In genomic region chrX:130170752-130171445, GRCh38 we compare ENCODE assay signal across 8 cellular contexts. TPM values are rescaled to one million over a fixed set of nuclear protein-coding genes. Genes with fewer than 3 reads are reported as not detected.
DNase-seq lines count a peak whose midpoint lies in the region; ATAC-seq and TF ChIP-seq lines count a peak whose summit lies in the region.

No MANE protein-coding gene starts in this region.

- H3K4me1 ChIP-seq in mucosa of descending colon (ENCODE audit: low read depth), result no peaks in the 10 kb centered on the region

- peak overlapping the region; percentile 92 for H3K27ac Mint-ChIP-seq in activated CD8-positive, alpha-beta T cell treated with anti-CD3 and anti-CD28 coated beads for 36 hours
- H3K27ac Mint-ChIP-seq in effector memory CD8-positive, alpha-beta T cell, result peak overlapping the region; percentile 54 to 85

- H3K36me3 ChIP-seq in mucosa of descending colon (ENCODE audit: low read depth), result no peaks in the 10 kb centered on the region

- peaks cover 9% of the 10 kb centered on the region for H3K36me3 Mint-ChIP-seq in activated CD8-positive, alpha-beta T cell treated with anti-CD3 and anti-CD28 coated beads for 36 hours (ENCODE audit: low read depth)
- peaks cover 12% of the 10 kb centered on the region for H3K36me3 Mint-ChIP-seq in effector memory CD8-positive, alpha-beta T cell (ENCODE audit: insufficient read depth)

- intact Hi-C loops in activated CD8-positive, alpha-beta T cell treated with anti-CD3 and anti-CD28 coated beads for 36 hours (cut with micrococcal nuclease), result loop anchor here (5.0 kb wide), 1 partner anchor 89 kb away; no protein-coding TSS in a partner anchor
- intact Hi-C loops in mucosa of descending colon (cut with DNase I, micrococcal nuclease), result no loop called here

- peaks cover 30% of the 10 kb centered on the region for H3K4me1 Mint-ChIP-seq in activated CD8-positive, alpha-beta T cell treated with anti-CD3 and anti-CD28 coated beads for 36 hours (ENCODE audit: low read depth)
- peaks cover 23 to 30% of the 10 kb centered on the region in 2 donors for H3K4me1 Mint-ChIP-seq in effector memory CD8-positive, alpha-beta T cell (ENCODE audit: low read depth in 2 of 2)

- POLR2A ChIA-PET in AG04450 (lab: Yijun Ruan, JAX), result interaction anchor here (1.1 kb wide), 1 partner anchor 52 kb away, joined by 3 read pairs; no protein-coding TSS in a partner anchor
- POLR2A ChIA-PET in activated CD8-positive, alpha-beta T cell treated with anti-CD3 and anti-CD28 coated beads for 36 hours (lab: Charles Lee), result interaction anchor here (0.8 to 1.8 kb wide), 5 partner anchors 11 to 110 kb away, joined by 3 to 5 read pairs (median 3); partner anchors contain the start of gene ELF4

- H3K4me3 ChIP-seq in AG04450 (ENCODE audit: low read depth, low read length) (peak overlapping the region; percentile 56), mucosa of descending colon (no peak overlapping the region)

- peak; percentile 57 for ATAC-seq in GM18867 (IDR thresholded peaks at IDR 0.05; ENCODE audit: unreplicated experiment)
- peak; percentile 51 for ATAC-seq in HG03097 (IDR thresholded peaks at IDR 0.05; ENCODE audit: low FRiP score, unreplicated experiment)
- ATAC-seq in activated CD8-positive, alpha-beta T cell treated with anti-CD3 and anti-CD28 coated beads for 36 hours, result peak; percentile 81
- peak; percentile 67 for ATAC-seq in effector memory CD8-positive, alpha-beta T cell (replicated peaks)
- peak; percentile 52 for ATAC-seq in mucosa of descending colon

- H3K27me3 ChIP-seq in AG04450 (ENCODE audit: control insufficient read depth, insufficient read depth, low read length), result no peaks in the 10 kb centered on the region

- no peaks in the 10 kb centered on the region for H3K9me3 Mint-ChIP-seq in activated CD8-positive, alpha-beta T cell treated with anti-CD3 and anti-CD28 coated beads for 36 hours
- H3K9me3 Mint-ChIP-seq in effector memory CD8-positive, alpha-beta T cell, result no peaks in the 10 kb centered on the region

- CTCF ChIA-PET in AG04450 (lab: Charles Lee), result interaction anchor here (0.6 to 1.4 kb wide), 3 partner anchors 110 to 666 kb away, joined by 3 to 5 read pairs (median 4); no protein-coding TSS in a partner anchor
- CTCF ChIA-PET in activated CD8-positive, alpha-beta T cell treated with anti-CD3 and anti-CD28 coated beads for 36 hours (lab: Charles Lee), result interaction anchor here (1.6 to 2.8 kb wide), 3 partner anchors 21 to 91 kb away, joined by 4 to 12 read pairs (median 8); no protein-coding TSS in a partner anchor

- H3K9me3 ChIP-seq in AG04450 (ENCODE audit: control insufficient read depth, insufficient read depth, low read length) (no peaks in the 10 kb centered on the region), mucosa of descending colon (no peaks in the 10 kb centered on the region)

- no peaks in the 10 kb centered on the region for H3K27me3 Mint-ChIP-seq in activated CD8-positive, alpha-beta T cell treated with anti-CD3 and anti-CD28 coated beads for 36 hours
- H3K27me3 Mint-ChIP-seq in effector memory CD8-positive, alpha-beta T cell, result no peaks in the 10 kb centered on the region

- TF ChIP-seq CTCF in AG04450 (IDR thresholded peaks at IDR 0.05; ENCODE audit: low read depth, low read length) (no peak), mucosa of descending colon (IDR thresholded peaks at IDR 0.05) (no peak)
- TF ChIP-seq CTCF in activated CD8-positive, alpha-beta T cell treated with anti-CD3 and anti-CD28 coated beads for 36 hours (IDR thresholded peaks at IDR 0.05), result no peak

- peak overlapping the region; percentile 93 for H3K4me3 Mint-ChIP-seq in activated CD8-positive, alpha-beta T cell treated with anti-CD3 and anti-CD28 coated beads for 36 hours
- H3K4me3 Mint-ChIP-seq in effector memory CD8-positive, alpha-beta T cell, result peak overlapping the region; percentile 89

- H3K27ac ChIP-seq in AG04450 (ENCODE audit: low read depth, low read length), result no peak overlapping the region

- DNase-seq in AG04450 (ENCODE audit: low read depth, low spot score) (no peak), NCI-H446 (lab: John Stamatoyannopoulos, UW) (peak; percentile 35 to 72), mucosa of descending colon (peak in 2 of 3 donors; percentile 46 to 70)
- DNase-seq in activated CD8-positive, alpha-beta T cell treated with anti-CD3 and anti-CD28 coated beads for 36 hours, result peak; percentile 85
- DNase-seq in effector memory CD8-positive, alpha-beta T cell, result peak; percentile 41 to 51 (median 45)
- peak; percentile 61 for DNase-seq in stimulated activated naive CD4-positive, alpha-beta T cell treated with Interleukin-2 at 50 U/mL for 16 hours (lab: John Stamatoyannopoulos, UW)

RNA-seq across cellular contexts. Expression of gene RAB33A, which starts 0.9 kb away (rescaled TPM):
- polyA plus RNA-seq in AG04450 (2011; rRNA removed), result 3.6 TPM in 2 replicates
- 2.4 and 3.2 TPM in 2 replicates for polyA minus RNA-seq in AG04450 (2011; rRNA and poly(A)+ RNA removed)
- 10 to 100 TPM; 28.2 to 28.8 TPM for total RNA-seq in activated CD8-positive, alpha-beta T cell treated with anti-CD3 and anti-CD28 coated beads for 36 hours
- under 1 TPM; 0.38 to 0.55 (median 0.47) TPM for total RNA-seq in mucosa of descending colon

RNA-seq across cellular contexts. Expression of gene AIFM1, which starts 5.3 kb away (rescaled TPM):
- polyA plus RNA-seq in AG04450 (2011; rRNA removed), result 31.1 and 39.3 TPM in 2 replicates
- 20.4 and 20.9 TPM in 2 replicates for polyA minus RNA-seq in AG04450 (2011; rRNA and poly(A)+ RNA removed)
- 10 to 100 TPM; 51.5 to 54.3 TPM for total RNA-seq in activated CD8-positive, alpha-beta T cell treated with anti-CD3 and anti-CD28 coated beads for 36 hours
- 10 to 100 TPM; 45.3 to 66.9 (median 50.0) TPM for total RNA-seq in mucosa of descending colon

Comparison
In these comparisons a context has a peak if more than half of its experiments do, and no peak if none do; other contexts are left out.
1. RNA of gene RAB33A, which starts 0.9 kb away (total RNA-seq): 28.2 to 28.8 TPM in activated CD8-positive, alpha-beta T cell treated with anti-CD3 and anti-CD28 coated beads for 36 hours; 0.38 to 0.55 TPM in mucosa of descending colon; every median in the first group is over 10 times any median in the second.
2. Peak in every context shown above with its lines, with median percentiles within 50 percentile points of each other: ATAC-seq.